Comparison of ENCODE assay signal across 5 cellular contexts in the genomic region with DNA sequence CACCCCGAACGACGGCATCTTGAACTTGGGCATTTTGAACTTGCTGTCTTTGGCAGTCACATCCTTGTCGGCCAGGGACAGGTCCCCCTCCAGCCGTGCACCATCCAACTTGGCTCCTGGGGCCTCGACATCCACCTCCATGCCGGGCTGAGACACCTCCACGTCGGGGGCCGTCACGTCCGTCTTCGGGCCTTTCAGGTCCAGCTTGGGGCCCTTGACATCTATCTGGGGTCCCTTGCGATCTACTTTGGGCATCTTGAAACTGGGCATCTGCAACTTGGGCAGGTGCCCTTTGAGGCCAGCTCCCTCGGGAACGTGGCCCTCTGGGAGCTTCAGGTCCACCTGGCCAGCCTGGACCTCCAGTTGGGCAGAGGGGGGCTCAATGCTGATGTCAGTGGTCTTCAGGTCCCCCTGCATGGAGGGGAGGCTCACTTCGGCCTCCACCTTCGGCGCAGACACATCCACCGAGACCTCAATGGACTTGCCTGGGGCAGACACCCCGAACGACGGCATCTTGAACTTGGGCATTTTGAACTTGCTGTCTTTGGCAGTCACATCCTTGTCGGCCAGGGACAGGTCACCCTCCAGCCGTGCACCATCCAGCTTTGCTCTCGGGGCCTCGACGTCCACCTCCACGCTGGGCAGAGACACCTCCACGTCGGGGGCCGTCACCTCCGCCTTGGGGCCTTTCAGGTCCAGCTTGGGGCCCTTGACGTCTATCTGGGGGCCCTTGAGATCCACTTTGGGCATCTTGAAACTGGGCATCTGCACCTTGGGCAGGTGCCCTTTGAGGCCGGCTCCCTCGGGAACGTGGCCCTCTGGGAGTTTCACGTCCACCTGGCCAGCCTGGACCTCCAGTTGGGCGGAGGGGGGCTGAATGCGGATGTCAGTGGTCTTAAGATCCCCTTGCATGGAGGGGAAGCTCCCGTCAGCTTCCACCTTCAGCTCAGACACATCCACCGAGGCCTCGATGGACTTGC. TPM values are rescaled to one million over a fixed set of nuclear protein-coding genes. Genes with fewer than 3 reads are reported as not detected.
"Had no signal": no experiment of that assay in that cellular context is flagged by ENCODE, and none has a peak within 500 bp of the region (broad histone marks: within the 10 kb centered on the region; RNA-seq: fewer than 3 reads in every experiment).

No MANE protein-coding gene starts in this region.

RNA-seq across cellular contexts. Expression of a gene that starts 21.6 kb away (rescaled TPM):
- total RNA-seq: activated CD8-positive, alpha-beta T cell treated with anti-CD3 and anti-CD28 coated beads for 36 hours; activated T-helper 17 cell treated with anti-CD3 and anti-CD28 coated beads, Interleukin-2, amount 50 U/mL, for 72 hours; bronchial epithelial cell; foreskin keratinocyte; gastrocnemius medialis had no signal
